16 cellular contexts compared by ENCODE assay signal in genomic region chr19:34261335-34262109, GRCh38. TPM values are rescaled to one million over a fixed set of nuclear protein-coding genes. Genes with fewer than 3 reads are reported as not detected.
A peak's percentile ranks its signal among the peaks of the same experiment; 100 is the strongest.
DNase-seq lines count a peak whose midpoint lies in the region; ATAC-seq and TF ChIP-seq lines count a peak whose summit lies in the region.
"Had no signal": no experiment of that assay in that cellular context is flagged by ENCODE, and none has a peak within 500 bp of the region (broad histone marks: within the 10 kb centered on the region; RNA-seq: fewer than 3 reads in every experiment).

No MANE protein-coding gene starts in this region.

- no peak overlapping the region for H3K4me2 ChIP-seq in H9 (ENCODE audit: insufficient read depth, insufficient read length, low read length)
- H3K4me2 ChIP-seq: BLaER1 had no signal

- H3K9ac ChIP-seq in H9 (ENCODE audit: extremely low read depth, insufficient read length, low read length) = no peak overlapping the region
- H3K9ac ChIP-seq: BLaER1 had no signal

- no peak overlapping the region for H3K14ac ChIP-seq in H9 (ENCODE audit: insufficient read depth, low read length)

- no peak overlapping the region for H3K56ac ChIP-seq in H9 (ENCODE audit: insufficient read length, low read depth, low read length)

- H3K27me3 Mint-ChIP-seq in H9 (ENCODE audit: low read depth) (no peaks in the 10 kb centered on the region), WTC11 (ENCODE audit: low read depth) (no peaks in the 10 kb centered on the region)
- H3K27me3 Mint-ChIP-seq in naive thymus-derived CD4-positive, alpha-beta T cell = no peaks in the 10 kb centered on the region
- H3K27me3 Mint-ChIP-seq: activated CD4-positive, alpha-beta T cell treated with anti-CD3 and anti-CD28 coated beads, Interleukin-2, amount 10 ng/mL, durations not matched to agents 24 days and 14 days had no signal

- no peak overlapping the region for H3K18ac ChIP-seq in H9 (ENCODE audit: insufficient read length, low read depth, low read length)

- H3K23me2 ChIP-seq in H9 (ENCODE audit: insufficient read length, low read depth, low read length, poor library complexity, severe bottlenecking) = no peaks in the 10 kb centered on the region

- no peak overlapping the region for H2BK120ac ChIP-seq in H9 (ENCODE audit: low read depth, low read length, poor library complexity, severe bottlenecking)

- H3K27ac Mint-ChIP-seq in H9 (peak overlapping the region; percentile 37 to 81 (median 66); a peak in 4 of 7 replicates), WTC11 (peak overlapping the region; percentile 26; the same call in 1 of the 2 replicates)
- peak overlapping the region in 8 of 9 donors; percentile 42 to 84 (median 79) for H3K27ac Mint-ChIP-seq in naive thymus-derived CD4-positive, alpha-beta T cell
- H3K27ac Mint-ChIP-seq: activated CD4-positive, alpha-beta T cell treated with anti-CD3 and anti-CD28 coated beads, Interleukin-2, amount 10 ng/mL, durations not matched to agents 24 days and 14 days; activated T-cell treated with anti-CD3 and anti-CD28 coated beads, Interleukin-2, amount 50 U/mL, for 72 hours had no signal

- H2BK12ac ChIP-seq in H9 (ENCODE audit: insufficient read length, low read depth, low read length) = no peak overlapping the region

- H3T11ph ChIP-seq in H9 (ENCODE audit: low read length) = no peak overlapping the region

- no peaks in the 10 kb centered on the region; a peak in 3 of 7 replicates for H3K36me3 Mint-ChIP-seq in H9 (ENCODE audit: insufficient read depth in 1 of 3, low read depth in 3 of 3)
- H3K36me3 Mint-ChIP-seq in WTC11 = no peaks in the 10 kb centered on the region
- peaks cover 0 to 27% (median 0%) of the 10 kb centered on the region in 5 donors for H3K36me3 Mint-ChIP-seq in naive thymus-derived CD4-positive, alpha-beta T cell

- no CpG with 5 or more reads among the region's 6 CpGs for WGBS in H9 (ENCODE audit: extremely low coverage, insufficient read length, low lambda C conversion rate)

- no peak overlapping the region for H3K4ac ChIP-seq in H9 (ENCODE audit: low read depth, low read length)

- CTCF ChIA-PET in WTC11 (lab: Charles Lee) = interaction anchor here (1.0 to 1.3 kb wide), 5 partner anchors 9 to 467 kb away, joined by 3 to 5 read pairs (median 4); no protein-coding TSS in a partner anchor
- CTCF ChIA-PET in naive thymus-derived CD4-positive, alpha-beta T cell (lab: Charles Lee) = interaction anchor here (0.5 to 1.5 kb wide), 7 partner anchors 8 to 76 kb away, joined by 3 to 5 read pairs (median 3); no protein-coding TSS in a partner anchor

- H3K9me3 ChIP-seq in BE2C (no peaks in the 10 kb centered on the region), H9 (ENCODE audit: control insufficient read depth, low read depth, low read length) (no peaks in the 10 kb centered on the region)
- no peaks in the 10 kb centered on the region for H3K9me3 ChIP-seq in naive thymus-derived CD4-positive, alpha-beta T cell (ENCODE audit: control insufficient read depth in 2 of 3, low read length in 3 of 3)
- H3K9me3 ChIP-seq: ascending aorta, BLaER1 had no signal

- peaks cover 18% of the 10 kb centered on the region for H3K4me1 ChIP-seq in BE2C
- H3K4me1 ChIP-seq in H9 (ENCODE audit: insufficient read depth, low read length) = peaks cover 9% of the 10 kb centered on the region; the same call in 1 of the 2 replicates
- H3K4me1 ChIP-seq in naive thymus-derived CD4-positive, alpha-beta T cell (ENCODE audit: control insufficient read depth in 2 of 2, insufficient read depth in 2 of 2, low read length in 2 of 2) = peaks cover 3 to 38% of the 10 kb centered on the region in 2 donors

- H3K4me1 Mint-ChIP-seq in H9 (peaks cover 37 to 40% of the 10 kb centered on the region in 2 experiments), WTC11 (peaks cover 36% of the 10 kb centered on the region)
- H3K4me1 Mint-ChIP-seq in naive thymus-derived CD4-positive, alpha-beta T cell = peaks cover 9 to 82% (median 77%) of the 10 kb centered on the region in 7 donors

- H4K20me1 ChIP-seq in H9 (ENCODE audit: control insufficient read depth, insufficient read depth, insufficient read length) = no peaks in the 10 kb centered on the region

- H2AK5ac ChIP-seq in H9 (ENCODE audit: insufficient read length, low read length) = no peak overlapping the region

- H4K5ac ChIP-seq in H9 (ENCODE audit: insufficient read length, low read depth, low read length) = no peak overlapping the region

- H3K27me3 ChIP-seq in BE2C (no peaks in the 10 kb centered on the region), H9 (ENCODE audit: insufficient read depth, low read length) (no peaks in the 10 kb centered on the region)
- no peaks in the 10 kb centered on the region for H3K27me3 ChIP-seq in naive thymus-derived CD4-positive, alpha-beta T cell (ENCODE audit: control insufficient read depth in 2 of 2, insufficient read depth in 2 of 2, low read length in 2 of 2)
- H3K27me3 ChIP-seq: ascending aorta, BLaER1 had no signal

- ATAC-seq in WTC11 (no peak), HG03439 (IDR thresholded peaks at IDR 0.05; ENCODE audit: unreplicated experiment) (no peak)
- peak; percentile 46 for ATAC-seq in naive thymus-derived CD4-positive, alpha-beta T cell
- ATAC-seq: activated T-cell treated with anti-CD3 and anti-CD28 coated beads, Interleukin-2, amount 50 U/mL, for 72 hours had no signal

- no peaks in the 10 kb centered on the region for H3K36me3 ChIP-seq in BE2C
- no peaks in the 10 kb centered on the region for H3K36me3 ChIP-seq in naive thymus-derived CD4-positive, alpha-beta T cell (ENCODE audit: control insufficient read depth in 2 of 3, insufficient read depth in 3 of 3, low read length in 3 of 3)
- H3K36me3 ChIP-seq: ascending aorta had no signal

- POLR2A ChIA-PET in WTC11 (lab: Charles Lee) = no interaction called here
- POLR2A ChIA-PET in naive thymus-derived CD4-positive, alpha-beta T cell (lab: Charles Lee) = interaction anchor here (0.6 to 1.9 kb wide), 8 partner anchors 8 to 88 kb away, joined by 3 to 11 read pairs (median 4); no protein-coding TSS in a partner anchor

- no peak overlapping the region for H3K23ac ChIP-seq in H9 (ENCODE audit: insufficient read length, low read depth, low read length)

- intact Hi-C loops in naive thymus-derived CD4-positive, alpha-beta T cell (cut with micrococcal nuclease) = no loop called here

- H4K8ac ChIP-seq in H9 (replicated peaks; ENCODE audit: insufficient read length, low read depth, low read length) = no peak overlapping the region

- H3K27ac ChIP-seq in H9 (ENCODE audit: insufficient read length, low read depth, low read length) = no peak overlapping the region
- H3K27ac ChIP-seq in naive thymus-derived CD4-positive, alpha-beta T cell (ENCODE audit: low read depth, low read length) = no peak overlapping the region
- H3K27ac ChIP-seq: BLaER1 had no signal

- TF ChIP-seq CTCF in BE2C (IDR thresholded peaks at IDR 0.05; ENCODE audit: low read depth, low read length) (no peak), H9 (conservative IDR thresholded peaks at IDR 0.05) (no peak), WTC11 (IDR thresholded peaks at IDR 0.05) (no peak)

- no peak overlapping the region for H3K4me3 Mint-ChIP-seq in H9
- no peak overlapping the region for H3K4me3 Mint-ChIP-seq in WTC11
- peak overlapping the region in 7 of 10 donors; percentile 5 to 56 (median 20) for H3K4me3 Mint-ChIP-seq in naive thymus-derived CD4-positive, alpha-beta T cell
- H3K4me3 Mint-ChIP-seq: activated CD4-positive, alpha-beta T cell treated with anti-CD3 and anti-CD28 coated beads, Interleukin-2, amount 10 ng/mL, durations not matched to agents 24 days and 14 days; activated T-cell treated with anti-CD3 and anti-CD28 coated beads, Interleukin-2, amount 50 U/mL, for 72 hours had no signal

- H2BK5ac ChIP-seq in H9 (ENCODE audit: insufficient read length, low read length) = no peak overlapping the region

- H2BK15ac ChIP-seq in H9 (ENCODE audit: low read depth, low read length) = no peak overlapping the region

- H3K9me3 Mint-ChIP-seq in H9 = no peaks in the 10 kb centered on the region
- H3K9me3 Mint-ChIP-seq in WTC11 = no peaks in the 10 kb centered on the region
- no peaks in the 10 kb centered on the region for H3K9me3 Mint-ChIP-seq in naive thymus-derived CD4-positive, alpha-beta T cell
- H3K9me3 Mint-ChIP-seq: activated CD4-positive, alpha-beta T cell treated with anti-CD3 and anti-CD28 coated beads, Interleukin-2, amount 10 ng/mL, durations not matched to agents 24 days and 14 days; activated T-cell treated with anti-CD3 and anti-CD28 coated beads, Interleukin-2, amount 50 U/mL, for 72 hours had no signal

- H3K4me3 ChIP-seq in BE2C (ENCODE audit: low read depth, low read length) = peak overlapping the region; percentile 39
- H3K4me3 ChIP-seq in naive thymus-derived CD4-positive, alpha-beta T cell (ENCODE audit: low read length) = no peak overlapping the region
- H3K4me3 ChIP-seq: BLaER1 had no signal

- DNase-seq in BE2C (peak; percentile 39), H9 (no peak), WTC11 (ENCODE audit: low spot score) (no peak), DMS 273 (lab: John Stamatoyannopoulos, UW; ENCODE audit: unreplicated experiment) (no peak), kidney glomerular epithelial cell (lab: John Stamatoyannopoulos, UW) (no peak), NCI-H187 (lab: John Stamatoyannopoulos, UW) (no peak)
- no peak for DNase-seq in naive thymus-derived CD4-positive, alpha-beta T cell
- DNase-seq: activated CD4-positive, alpha-beta T cell treated with anti-CD3 and anti-CD28 coated beads, Interleukin-2, amount 10 ng/mL, durations not matched to agents 24 days and 14 days; activated T-cell treated with anti-CD3 and anti-CD28 coated beads, Interleukin-2, amount 50 U/mL, for 72 hours; NCI-H187 treated with DMSO at 0.1 percent for 48 hours; NK-92 treated with Interleukin-12 subunit alpha and Interleukin-12 subunit beta, amount 100 ng/mL, for 24 hours; stimulated activated CD4-positive, alpha-beta T cell treated with anti-CD3 and anti-CD28 coated beads, Interleukin-1b, Interleukin-23, amount 100 ng/mL, for 48 hours; stimulated activated CD8-positive, alpha-beta memory T cell treated with anti-CD3 and anti-CD28 coated beads, Interleukin-4, amount 100 ng/mL, for 48 hours had no signal

- no peak overlapping the region for H2BK20ac ChIP-seq in H9 (ENCODE audit: low read depth, low read length, poor library complexity, severe bottlenecking)

- no peak overlapping the region for H2AFZ ChIP-seq in H9 (ENCODE audit: low read length)

- H4K91ac ChIP-seq in H9 (ENCODE audit: insufficient read length, low read depth, low read length) = no peak overlapping the region

- H3K79me2 ChIP-seq in H9 (ENCODE audit: insufficient read depth, low read length) = peaks cover 4% of the 10 kb centered on the region; the same call in 1 of the 2 replicates

- no peaks in the 10 kb centered on the region for H3K79me1 ChIP-seq in H9 (ENCODE audit: insufficient read depth, low read depth, low read length, poor library complexity, severe bottlenecking)

RNA-seq across cellular contexts. Expression of gene GARRE1, which starts 7.2 kb away (rescaled TPM):
- polyA plus RNA-seq in BE2C (2012; ENCODE audit: insufficient read depth, insufficient read length, low read depth) = 13.4 TPM
- total RNA-seq in H9 (2021) (20.5 and 24.1 TPM in 2 replicates), WTC11 (2021) (16.7 to 20.8 TPM (median 19.8 TPM) in 3 replicates)
- total RNA-seq in naive thymus-derived CD4-positive, alpha-beta T cell = 10 to 100 TPM; 11.7 to 57.2 (median 38.0) TPM
- 1 to 10 TPM; 5.3 to 9.0 TPM for polyA plus RNA-seq in naive thymus-derived CD4-positive, alpha-beta T cell

Comparison
In these comparisons a context has a peak if more than half of its experiments do, and no peak if none do; other contexts are left out.
1. H3K27ac Mint-ChIP-seq: peak in every context shown above with its lines; median percentile 79 in naive thymus-derived CD4-positive, alpha-beta T cell; 66 in H9; 26 in WTC11.
2. H3K4me3 Mint-ChIP-seq: peak in naive thymus-derived CD4-positive, alpha-beta T cell (7 of 10); none in H9 (0 of 2) and WTC11 (single experiment).